In genomic region chr19:30649149-30649548, GRCh38 we compare ENCODE assay signal across 16 cellular contexts.
A peak's percentile ranks its signal among the peaks of the same experiment; 100 is the strongest.
DNase-seq lines count a peak whose midpoint lies in the region; ATAC-seq and TF ChIP-seq lines count a peak whose summit lies in the region.
"Had no signal": no experiment of that assay in that cellular context is flagged by ENCODE, and none has a peak within 500 bp of the region (broad histone marks: within the 10 kb centered on the region; RNA-seq: fewer than 3 reads in every experiment).

No MANE protein-coding gene starts in this region.

- H3K27me3 Mint-ChIP-seq in CD8-positive, alpha-beta T cell (ENCODE audit: low read depth): peaks cover 29% of the 10 kb centered on the region

- no peak overlapping the region for H3K27ac Mint-ChIP-seq in CD8-positive, alpha-beta T cell
- H3K27ac Mint-ChIP-seq: CD4-positive, CD25-positive, alpha-beta regulatory T cell; GM23338 had no signal

- H3K4me3 ChIP-seq in dorsolateral prefrontal cortex: no peak overlapping the region
- H3K4me3 ChIP-seq in CD8-positive, alpha-beta T cell (ENCODE audit: low read depth, low read length): no peak overlapping the region
- H3K4me3 ChIP-seq: BLaER1 treated with 17β-estradiol and CSF1 and Interleukin-3, amounts not matched to agents 10 nM and 100 nM; GM12878; GM23338 had no signal

- H3K4me1 Mint-ChIP-seq in CD8-positive, alpha-beta T cell (ENCODE audit: low read depth): no peaks in the 10 kb centered on the region
- H3K4me1 Mint-ChIP-seq: CD4-positive, CD25-positive, alpha-beta regulatory T cell had no signal

- H3K36me3 Mint-ChIP-seq in CD8-positive, alpha-beta T cell: no peaks in the 10 kb centered on the region
- H3K36me3 Mint-ChIP-seq: CD4-positive, CD25-positive, alpha-beta regulatory T cell had no signal

- TF ChIP-seq CTCF in dorsolateral prefrontal cortex (IDR thresholded peaks at IDR 0.05 in 54 of 56, conservative IDR thresholded peaks at IDR 0.05 in 2 of 56; ENCODE audit: low read depth in 1 of 56, partially characterized antibody in 56 of 56): no peak
- TF ChIP-seq CTCF in CD8-positive, alpha-beta T cell (IDR thresholded peaks at IDR 0.05): no peak

- H3K4me1 ChIP-seq in CD8-positive, alpha-beta T cell (ENCODE audit: insufficient read depth, low read length): no peaks in the 10 kb centered on the region
- H3K4me1 ChIP-seq: BLaER1 treated with 17β-estradiol and CSF1 and Interleukin-3, amounts not matched to agents 10 nM and 100 nM had no signal

- H3K27ac ChIP-seq in dorsolateral prefrontal cortex: peak overlapping the region in 51 of 59 donors; percentile 0 to 85 (median 69)
- no peak overlapping the region for H3K27ac ChIP-seq in CD8-positive, alpha-beta T cell (ENCODE audit: low read depth, low read length)
- H3K27ac ChIP-seq: BLaER1 treated with 17β-estradiol and CSF1 and Interleukin-3, amounts not matched to agents 10 nM and 100 nM had no signal

- DNase-seq in NCI-H2171 treated with DMSO at 0.1 percent for 48 hours (lab: John Stamatoyannopoulos, UW): peak; percentile 72
- DNase-seq in NCI-H2171 (lab: John Stamatoyannopoulos, UW): no peak
- DNase-seq in dorsolateral prefrontal cortex: no peak
- peak; percentile 45 for DNase-seq in superior temporal gyrus (ENCODE audit: extremely low spot score)
- no peak for DNase-seq in DMS79 treated with DMSO at 0.1 percent for 48 hours (lab: John Stamatoyannopoulos, UW)
- no peak for DNase-seq in CD8-positive, alpha-beta T cell
- DNase-seq in left ventricle myocardium superior: no peak
- DNase-seq: 8988T; ACHN; Calu3; CD4-positive, CD25-positive, alpha-beta regulatory T cell; DMS 273 treated with DMSO at 0.1 percent for 48 hours; H7 had no signal

- intact Hi-C loops in dorsolateral prefrontal cortex (cut with DNase I): loop anchor here (5.0 kb wide), 3 partner anchors 62 to 422 kb away; no protein-coding TSS in a partner anchor
- intact Hi-C loops in CD8-positive, alpha-beta T cell (cut with DNase I, micrococcal nuclease): no loop called here
- intact Hi-C loops in left ventricle myocardium superior (cut with micrococcal nuclease): loop anchor here (10.0 kb wide), 1 partner anchor 424 kb away; no protein-coding TSS in a partner anchor

- CTCF ChIA-PET in CD8-positive, alpha-beta T cell (lab: Charles Lee): interaction anchor here (0.8 to 1.1 kb wide), 2 partner anchors 98 to 1575 kb away, joined by 3 read pairs; no protein-coding TSS in a partner anchor

- H3K9me3 Mint-ChIP-seq in CD8-positive, alpha-beta T cell: no peaks in the 10 kb centered on the region
- H3K9me3 Mint-ChIP-seq: CD4-positive, CD25-positive, alpha-beta regulatory T cell; GM23338 had no signal

- no peak overlapping the region for H3K4me3 Mint-ChIP-seq in CD8-positive, alpha-beta T cell
- H3K4me3 Mint-ChIP-seq: CD4-positive, CD25-positive, alpha-beta regulatory T cell; GM23338 had no signal

- POLR2A ChIA-PET in CD8-positive, alpha-beta T cell (lab: Charles Lee): no interaction called here

- H3K9me3 ChIP-seq in CD8-positive, alpha-beta T cell (ENCODE audit: low read length): no peaks in the 10 kb centered on the region
- H3K9me3 ChIP-seq: BLaER1 treated with 17β-estradiol and CSF1 and Interleukin-3, amounts not matched to agents 10 nM and 100 nM had no signal

- no peaks in the 10 kb centered on the region for H3K36me3 ChIP-seq in CD8-positive, alpha-beta T cell (ENCODE audit: insufficient read depth, low read length)
- H3K36me3 ChIP-seq: BLaER1 treated with 17β-estradiol and CSF1 and Interleukin-3, amounts not matched to agents 10 nM and 100 nM had no signal

- H3K27me3 ChIP-seq in dorsolateral prefrontal cortex: peaks cover 0 to 48% (median 9%) of the 10 kb centered on the region in 45 donors
- H3K27me3 ChIP-seq in CD8-positive, alpha-beta T cell (ENCODE audit: insufficient read depth, low read length): peaks cover 4% of the 10 kb centered on the region
- H3K27me3 ChIP-seq: BLaER1 treated with 17β-estradiol and CSF1 and Interleukin-3, amounts not matched to agents 10 nM and 100 nM had no signal

- ATAC-seq in CD8-positive, alpha-beta T cell: no peak
- no peak for ATAC-seq in left ventricle myocardium superior
- ATAC-seq: GM12878, GM23338 had no signal

Comparison
In these comparisons a context has a peak if more than half of its experiments do, and no peak if none do; other contexts are left out.
1. DNase-seq: peak in NCI-H2171 treated with DMSO at 0.1 percent for 48 hours (single experiment) and superior temporal gyrus (single experiment); none in NCI-H2171 (single experiment), dorsolateral prefrontal cortex (0 of 10), DMS79 treated with DMSO at 0.1 percent for 48 hours (single experiment), CD8-positive, alpha-beta T cell (0 of 7) and left ventricle myocardium superior (single experiment).
2. intact Hi-C loops: an anchor here in dorsolateral prefrontal cortex (5.0 kb wide) and left ventricle myocardium superior (10.0 kb wide); none called in CD8-positive, alpha-beta T cell.